In the genomic region with DNA sequence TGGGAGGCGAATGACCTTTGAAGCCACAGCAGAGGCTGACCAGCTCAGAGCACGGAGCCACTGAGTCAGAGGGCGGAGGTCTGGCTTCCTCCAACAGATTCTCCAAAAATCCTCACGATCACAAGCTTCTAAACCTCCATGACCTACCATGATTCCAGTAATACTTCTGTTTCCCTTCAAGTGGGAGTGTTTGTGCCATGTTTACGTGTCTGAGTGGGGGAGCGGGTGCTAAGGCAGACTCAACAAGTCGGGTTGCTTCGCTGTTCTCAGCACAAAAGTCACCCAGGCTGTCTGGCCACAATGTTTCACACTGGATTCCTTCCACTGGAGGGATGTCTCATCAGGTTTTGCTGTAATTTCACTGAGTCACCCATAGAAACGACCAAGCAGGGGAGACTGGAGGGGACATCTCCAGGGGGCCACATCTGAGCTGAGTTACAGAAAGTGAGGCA, we compare ENCODE assay signal across 7 cellular contexts.
A peak's percentile ranks its signal among the peaks of the same experiment; 100 is the strongest.
DNase-seq lines count a peak whose midpoint lies in the region; ATAC-seq and TF ChIP-seq lines count a peak whose summit lies in the region.

No MANE protein-coding gene starts in this region.

- DNase-seq in H4 (ENCODE audit: low spot score) = peak; percentile 71
- DNase-seq in fibroblast of villous mesenchyme (ENCODE audit: low read depth) = peak; percentile 99
- peak; percentile 64 for DNase-seq in stimulated activated CD8-positive, alpha-beta memory T cell treated with anti-CD3 and anti-CD28 coated beads, Interleukin-4, amount 100 ng/mL, for 48 hours
- DNase-seq in effector CD8-positive, alpha-beta T cell (lab: John Stamatoyannopoulos, UW) = no peak
- DNase-seq in activated CD8-positive, alpha-beta memory T cell treated with anti-CD3 and anti-CD28 coated beads for 24 hours = no peak

- TF ChIP-seq CTCF in WI38 (IDR thresholded peaks at IDR 0.05; ENCODE audit: low read depth, low read length) = peak; percentile 52
- TF ChIP-seq CTCF in fibroblast of villous mesenchyme (IDR thresholded peaks at IDR 0.05; ENCODE audit: insufficient read depth, low read depth, low read length) = peak; percentile 65

- H3K4me3 ChIP-seq in WI38 (ENCODE audit: low read depth, low read length) (no peak overlapping the region), fibroblast of villous mesenchyme (ENCODE audit: low read depth, low read length) (no peak overlapping the region)

- ATAC-seq in HG02642 (IDR thresholded peaks at IDR 0.05; ENCODE audit: poor library complexity, unreplicated experiment) = no peak

Comparison
In these comparisons a context has a peak if more than half of its experiments do, and no peak if none do; other contexts are left out.
1. DNase-seq: peak in H4 (single experiment), fibroblast of villous mesenchyme (single experiment) and stimulated activated CD8-positive, alpha-beta memory T cell treated with anti-CD3 and anti-CD28 coated beads, Interleukin-4, amount 100 ng/mL, for 48 hours (single experiment); none in effector CD8-positive, alpha-beta T cell (single experiment) and activated CD8-positive, alpha-beta memory T cell treated with anti-CD3 and anti-CD28 coated beads for 24 hours (single experiment).